In the genomic region with DNA sequence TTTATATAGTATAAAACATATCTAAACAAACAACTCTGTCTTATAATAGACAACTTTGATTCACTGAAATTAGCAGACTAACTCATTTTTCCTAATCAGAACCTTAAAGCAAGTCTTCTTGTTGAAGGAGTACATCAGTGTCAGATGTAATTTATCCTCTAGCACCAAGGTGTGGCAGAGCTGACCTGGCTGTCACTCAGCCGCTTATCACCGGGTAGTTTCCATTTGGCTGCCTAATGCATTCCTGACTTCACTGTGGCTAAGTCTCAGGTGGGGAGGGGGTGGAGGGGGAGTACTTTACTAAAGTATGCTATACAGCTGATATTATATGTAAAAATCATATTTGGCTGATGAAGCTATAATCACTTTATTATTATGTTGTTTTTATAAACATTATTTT, we compare ENCODE assay signal across 17 cellular contexts.
A peak's percentile ranks its signal among the peaks of the same experiment; 100 is the strongest.
DNase-seq lines count a peak whose midpoint lies in the region; ATAC-seq and TF ChIP-seq lines count a peak whose summit lies in the region.
"Had no signal": no experiment of that assay in that cellular context is flagged by ENCODE, and none has a peak within 500 bp of the region (broad histone marks: within the 10 kb centered on the region; RNA-seq: fewer than 3 reads in every experiment).

No MANE protein-coding gene starts in this region.

- peaks cover 14% of the 10 kb centered on the region for H3K4me1 Mint-ChIP-seq in Caco-2 (ENCODE audit: low read depth, unreplicated experiment)
- peaks cover 76% of the 10 kb centered on the region for H3K4me1 Mint-ChIP-seq in activated CD8-positive, alpha-beta T cell treated with anti-CD3 and anti-CD28 coated beads, Interleukin-2, amount 10 ng/mL, durations not matched to agents 7 days and 5 days (ENCODE audit: low read depth)

- no peaks in the 10 kb centered on the region for H3K9me3 Mint-ChIP-seq in Caco-2 (ENCODE audit: unreplicated experiment)
- H3K9me3 Mint-ChIP-seq in activated CD8-positive, alpha-beta T cell treated with anti-CD3 and anti-CD28 coated beads, Interleukin-2, amount 10 ng/mL, durations not matched to agents 7 days and 5 days (ENCODE audit: insufficient read depth), result no peaks in the 10 kb centered on the region
- H3K9me3 Mint-ChIP-seq: brain, endodermal cell had no signal

- DNase-seq in Caco-2, result peak; percentile 27 to 37
- DNase-seq in activated CD8-positive, alpha-beta T cell treated with anti-CD3 and anti-CD28 coated beads, Interleukin-2, amount 10 ng/mL, durations not matched to agents 7 days and 5 days, result no peak
- no peak for DNase-seq in lower lobe of right lung
- no peak for DNase-seq in DMS79 treated with DMSO at 0.1 percent for 48 hours (lab: John Stamatoyannopoulos, UW)
- DNase-seq in SIG-M5 (lab: John Stamatoyannopoulos, UW), result no peak
- DNase-seq in DMS79 (lab: John Stamatoyannopoulos, UW), result no peak
- DNase-seq: endodermal cell; head of caudate nucleus; left cardiac atrium; NCI-H446 treated with DMSO at 0.1 percent for 48 hours; nucleus accumbens; stimulated activated CD4-positive, alpha-beta T cell treated with anti-CD3 and anti-CD28 coated beads, Interleukin-12 subunit alpha, Interleukin-12 subunit beta, amount 100 ng/mL, for 4 hours had no signal

- no peak overlapping the region for H3K4me3 Mint-ChIP-seq in Caco-2 (ENCODE audit: unreplicated experiment)
- peak overlapping the region; percentile 25 for H3K4me3 Mint-ChIP-seq in activated CD8-positive, alpha-beta T cell treated with anti-CD3 and anti-CD28 coated beads, Interleukin-2, amount 10 ng/mL, durations not matched to agents 7 days and 5 days
- H3K4me3 Mint-ChIP-seq: endodermal cell had no signal

- H3K27ac ChIP-seq in lower lobe of right lung, result no peak overlapping the region
- H3K27ac ChIP-seq: RWPE1, tibial nerve had no signal

- POLR2A ChIA-PET in Caco-2 (lab: Charles Lee), result interaction anchor here (0.6 kb wide), 1 partner anchor 97 kb away, joined by 5 read pairs; no protein-coding TSS in a partner anchor
- POLR2A ChIA-PET in activated CD8-positive, alpha-beta T cell treated with anti-CD3 and anti-CD28 coated beads, Interleukin-2, amount 10 ng/mL, durations not matched to agents 7 days and 5 days (lab: Charles Lee), result interaction anchor here (0.8 to 1.2 kb wide), 2 partner anchors 37 to 115 kb away, joined by 3 read pairs; no protein-coding TSS in a partner anchor

- H3K27ac Mint-ChIP-seq in Caco-2 (ENCODE audit: unreplicated experiment), result no peak overlapping the region
- H3K27ac Mint-ChIP-seq in activated CD8-positive, alpha-beta T cell treated with anti-CD3 and anti-CD28 coated beads, Interleukin-2, amount 10 ng/mL, durations not matched to agents 7 days and 5 days, result peak overlapping the region; percentile 55
- H3K27ac Mint-ChIP-seq: endodermal cell had no signal

- H3K27me3 Mint-ChIP-seq in Caco-2 (ENCODE audit: insufficient read depth, unreplicated experiment), result no peaks in the 10 kb centered on the region
- no peaks in the 10 kb centered on the region for H3K27me3 Mint-ChIP-seq in activated CD8-positive, alpha-beta T cell treated with anti-CD3 and anti-CD28 coated beads, Interleukin-2, amount 10 ng/mL, durations not matched to agents 7 days and 5 days (ENCODE audit: low read depth)
- H3K27me3 Mint-ChIP-seq: brain had no signal

- H3K27me3 ChIP-seq in Caco-2 (replicated peaks; ENCODE audit: control insufficient read depth, insufficient read depth, low read length) (no peaks in the 10 kb centered on the region), lower lobe of right lung (ENCODE audit: low read depth) (no peaks in the 10 kb centered on the region)
- H3K27me3 ChIP-seq: tibial nerve had no signal

- H3K36me3 ChIP-seq in Caco-2 (ENCODE audit: control insufficient read depth, insufficient read depth, low read length) (peaks cover 1% of the 10 kb centered on the region), lower lobe of right lung (no peaks in the 10 kb centered on the region)

- peaks cover 16% of the 10 kb centered on the region for H3K36me3 Mint-ChIP-seq in Caco-2 (ENCODE audit: insufficient read depth, unreplicated experiment)
- H3K36me3 Mint-ChIP-seq in activated CD8-positive, alpha-beta T cell treated with anti-CD3 and anti-CD28 coated beads, Interleukin-2, amount 10 ng/mL, durations not matched to agents 7 days and 5 days (ENCODE audit: low read depth), result peaks cover 30% of the 10 kb centered on the region
- H3K36me3 Mint-ChIP-seq: brain had no signal

- ATAC-seq in GM18868 (IDR thresholded peaks at IDR 0.05; ENCODE audit: unreplicated experiment) (peak; percentile 64), lower lobe of right lung (peak; percentile 70 to 88), HG02884 (IDR thresholded peaks at IDR 0.05; ENCODE audit: unreplicated experiment) (no peak)
- no peak for ATAC-seq in activated CD8-positive, alpha-beta T cell treated with anti-CD3 and anti-CD28 coated beads, Interleukin-2, amount 10 ng/mL, durations not matched to agents 7 days and 5 days
- ATAC-seq: left cardiac atrium had no signal

- H3K9me3 ChIP-seq in Caco-2, result no peaks in the 10 kb centered on the region
- H3K9me3 ChIP-seq in lower lobe of right lung, result no peaks in the 10 kb centered on the region
- H3K9me3 ChIP-seq: tibial nerve had no signal

- intact Hi-C loops in Caco-2 (cut with micrococcal nuclease; ENCODE audit: unreplicated experiment), result no loop called here
- intact Hi-C loops in lower lobe of right lung (cut with DNase I), result no loop called here

- no peak overlapping the region for H3K4me3 ChIP-seq in Caco-2 (ENCODE audit: low read depth, low read length)
- H3K4me3 ChIP-seq in lower lobe of right lung, result no peak overlapping the region
- H3K4me3 ChIP-seq: tibial nerve had no signal

- no peak for TF ChIP-seq CTCF in Caco-2 (IDR thresholded peaks at IDR 0.05; ENCODE audit: insufficient read depth in 1 of 2, low read depth in 1 of 2, low read length in 1 of 2, severe bottlenecking in 1 of 2, unreplicated experiment in 1 of 2)
- no peak for TF ChIP-seq CTCF in lower lobe of right lung (IDR thresholded peaks at IDR 0.05)

- BruUV-seq in Caco-2 (replicated peaks; lab: Mats Ljungman, UMichigan), result no TSS peak

- peaks cover 8% of the 10 kb centered on the region for H3K4me1 ChIP-seq in Caco-2
- H3K4me1 ChIP-seq in lower lobe of right lung, result peaks cover 21% of the 10 kb centered on the region

- CTCF ChIA-PET in Caco-2 (lab: Charles Lee), result no interaction called here
- CTCF ChIA-PET in activated CD8-positive, alpha-beta T cell treated with anti-CD3 and anti-CD28 coated beads, Interleukin-2, amount 10 ng/mL, durations not matched to agents 7 days and 5 days (lab: Charles Lee), result interaction anchor here (0.7 to 1.9 kb wide), 4 partner anchors 10 to 270 kb away, joined by 3 to 8 read pairs (median 4); no protein-coding TSS in a partner anchor

Comparison
In these comparisons a context has a peak if more than half of its experiments do, and no peak if none do; other contexts are left out.
1. DNase-seq: peak in Caco-2 (2 of 2); none in activated CD8-positive, alpha-beta T cell treated with anti-CD3 and anti-CD28 coated beads, Interleukin-2, amount 10 ng/mL, durations not matched to agents 7 days and 5 days (single experiment), lower lobe of right lung (single experiment), DMS79 treated with DMSO at 0.1 percent for 48 hours (single experiment), SIG-M5 (single experiment) and DMS79 (single experiment).
2. ATAC-seq: peak in GM18868 (single experiment) and lower lobe of right lung (2 of 2); none in activated CD8-positive, alpha-beta T cell treated with anti-CD3 and anti-CD28 coated beads, Interleukin-2, amount 10 ng/mL, durations not matched to agents 7 days and 5 days (single experiment) and HG02884 (single experiment).